Comparison of ENCODE assay signal across 1 cellular context in the genomic region with DNA sequence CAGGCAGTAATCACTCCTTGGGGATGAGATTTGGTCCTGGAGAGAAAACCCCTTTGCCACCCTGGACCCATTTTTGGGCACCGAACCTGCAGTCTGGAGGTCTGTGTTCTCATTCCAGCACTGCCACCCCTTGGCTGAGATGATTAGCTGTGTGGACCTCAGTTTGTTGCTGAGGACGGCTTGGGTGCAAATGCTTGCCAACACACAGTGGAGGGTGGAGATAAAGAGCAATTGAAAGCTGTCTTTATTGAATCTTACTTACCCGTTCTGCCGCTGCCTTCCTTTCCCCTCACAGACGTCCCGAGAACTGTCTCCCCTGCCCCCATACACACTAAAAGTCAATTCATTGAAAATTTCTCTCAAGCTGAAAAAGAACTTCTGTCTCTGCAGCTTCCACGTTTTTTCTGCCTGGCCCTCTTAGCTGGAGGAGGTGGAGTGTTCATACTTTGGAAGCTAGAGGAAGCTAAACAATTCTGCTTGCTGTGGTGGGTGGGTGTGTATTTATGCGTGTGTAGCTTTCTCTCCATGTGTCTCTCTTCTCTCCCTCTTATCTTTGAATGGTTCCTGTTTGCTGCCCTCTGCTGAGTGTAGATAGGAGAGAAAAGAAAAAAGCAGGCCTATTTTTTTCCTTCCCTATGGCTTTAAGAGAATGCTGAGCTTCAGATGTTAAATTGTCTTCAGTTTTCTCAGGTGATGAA.
TF ChIP-seq lines count a peak whose summit lies in the region.

No MANE protein-coding gene starts in this region.

TF ChIP-seq in K562, 482 proteins besides CTCF, POLR2A, EP300 and RAD21 (continued from another document and continues in another):
- no peak for TF ChIP-seq SMAD2 (IDR thresholded peaks at IDR 0.05; ENCODE audit: low read depth, low read length)
- TF ChIP-seq ATF2 (CRISPR knock-in tag; IDR thresholded peaks at IDR 0.05): no peak
- no peak for TF ChIP-seq PHTF2 (CRISPR knock-in tag; IDR thresholded peaks at IDR 0.05)
- TF ChIP-seq ZNF589 (CRISPR knock-in tag; IDR thresholded peaks at IDR 0.05; ENCODE audit: low read depth): 0 out of 2 replicates have a peak, but pooled peaks have one; percentile 61
- TF ChIP-seq, protein P1, sequence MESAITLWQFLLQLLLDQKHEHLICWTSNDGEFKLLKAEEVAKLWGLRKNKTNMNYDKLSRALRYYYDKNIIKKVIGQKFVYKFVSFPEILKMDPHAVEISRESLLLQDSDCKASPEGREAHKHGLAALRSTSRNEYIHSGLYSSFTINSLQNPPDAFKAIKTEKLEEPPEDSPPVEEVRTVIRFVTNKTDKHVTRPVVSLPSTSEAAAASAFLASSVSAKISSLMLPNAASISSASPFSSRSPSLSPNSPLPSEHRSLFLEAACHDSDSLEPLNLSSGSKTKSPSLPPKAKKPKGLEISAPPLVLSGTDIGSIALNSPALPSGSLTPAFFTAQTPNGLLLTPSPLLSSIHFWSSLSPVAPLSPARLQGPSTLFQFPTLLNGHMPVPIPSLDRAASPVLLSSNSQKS (CRISPR knock-in tag; IDR thresholded peaks at IDR 0.05): no peak
- TF ChIP-seq NRF1 (conservative IDR thresholded peaks at IDR 0.05 in 1 of 2, IDR thresholded peaks at IDR 0.05 in 1 of 2): peak in 1 of 2 experiments; percentile 9; a peak in 1 of 4 replicates
- peak; percentile 72; the same call in 1 of the 2 replicates for TF ChIP-seq ZEB2 (IDR thresholded peaks at IDR 0.05)
- no peak for TF ChIP-seq ILF3 (IDR thresholded peaks at IDR 0.05; ENCODE audit: borderline replicate concordance)
- TF ChIP-seq ZNF609 (CRISPR knock-in tag; IDR thresholded peaks at IDR 0.05; ENCODE audit: borderline replicate concordance): no peak
- no peak for TF ChIP-seq NR1H2 (CRISPR knock-in tag; IDR thresholded peaks at IDR 0.05)
- TF ChIP-seq PPARD (CRISPR knock-in tag; IDR thresholded peaks at IDR 0.05): no peak
- TF ChIP-seq, protein P2, sequence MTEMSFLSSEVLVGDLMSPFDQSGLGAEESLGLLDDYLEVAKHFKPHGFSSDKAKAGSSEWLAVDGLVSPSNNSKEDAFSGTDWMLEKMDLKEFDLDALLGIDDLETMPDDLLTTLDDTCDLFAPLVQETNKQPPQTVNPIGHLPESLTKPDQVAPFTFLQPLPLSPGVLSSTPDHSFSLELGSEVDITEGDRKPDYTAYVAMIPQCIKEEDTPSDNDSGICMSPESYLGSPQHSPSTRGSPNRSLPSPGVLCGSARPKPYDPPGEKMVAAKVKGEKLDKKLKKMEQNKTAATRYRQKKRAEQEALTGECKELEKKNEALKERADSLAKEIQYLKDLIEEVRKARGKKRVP (CRISPR knock-in tag; IDR thresholded peaks at IDR 0.05): no peak
- TF ChIP-seq U2AF1 (optimal IDR thresholded peaks at IDR 0.05; ENCODE audit: low read depth, low read length): no peak
- TF ChIP-seq E2F6 (IDR thresholded peaks at IDR 0.05; ENCODE audit: borderline replicate concordance in 1 of 2, extremely low read depth in 1 of 2, insufficient read depth in 1 of 2, insufficient read length in 1 of 2, low read depth in 1 of 2, low read length in 1 of 2, poor library complexity in 1 of 2, severe bottlenecking in 1 of 2): no peak
- TF ChIP-seq CBX2 (IDR thresholded peaks at IDR 0.05; ENCODE audit: insufficient read depth, low read length, poor library complexity, severe bottlenecking): no peak
- no peak for TF ChIP-seq CLOCK (CRISPR knock-in tag; IDR thresholded peaks at IDR 0.05; ENCODE audit: borderline replicate concordance)
- TF ChIP-seq IRF1 (CRISPR knock-in tag; IDR thresholded peaks at IDR 0.05; ENCODE audit: borderline replicate concordance): no peak
- no peak for TF ChIP-seq TGIF2 (CRISPR knock-in tag; IDR thresholded peaks at IDR 0.05)
- TF ChIP-seq, protein P3, sequence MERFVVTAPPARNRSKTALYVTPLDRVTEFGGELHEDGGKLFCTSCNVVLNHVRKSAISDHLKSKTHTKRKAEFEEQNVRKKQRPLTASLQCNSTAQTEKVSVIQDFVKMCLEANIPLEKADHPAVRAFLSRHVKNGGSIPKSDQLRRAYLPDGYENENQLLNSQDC (CRISPR knock-in tag; IDR thresholded peaks at IDR 0.05): no peak
- TF ChIP-seq GATAD2B (IDR thresholded peaks at IDR 0.05; ENCODE audit: borderline replicate concordance): peak; percentile 63; the same call in 1 of the 2 replicates
- TF ChIP-seq ZNF217 (CRISPR knock-in tag; IDR thresholded peaks at IDR 0.05): no peak
- TF ChIP-seq POLR2B (IDR thresholded peaks at IDR 0.05; ENCODE audit: low read depth, partially characterized antibody): no peak
- TF ChIP-seq TBL1XR1 (IDR thresholded peaks at IDR 0.05; ENCODE audit: low read length in 2 of 2): peak in 1 of 2 experiments; percentile 56; a peak in 2 of 4 replicates
- TF ChIP-seq BHLHE40 (IDR thresholded peaks at IDR 0.05; ENCODE audit: low read length): no peak
- no peak for TF ChIP-seq RBM34 (IDR thresholded peaks at IDR 0.05; ENCODE audit: borderline replicate concordance, insufficient read depth, low read length)
- TF ChIP-seq BDP1 (IDR thresholded peaks at IDR 0.05; ENCODE audit: insufficient read depth, insufficient read length): no peak
- TF ChIP-seq NR2C2 (CRISPR knock-in tag; IDR thresholded peaks at IDR 0.05): no peak
- no peak for TF ChIP-seq NR2C2 (tag; IDR thresholded peaks at IDR 0.05)
- TF ChIP-seq SRSF1 (IDR thresholded peaks at IDR 0.05; ENCODE audit: low read depth, low read length): no peak
- no peak for TF ChIP-seq FOXO4 (CRISPR knock-in tag; IDR thresholded peaks at IDR 0.05)
- 0 out of 2 replicates have a peak, but pooled peaks have one; percentile 45 for TF ChIP-seq ZNF644 (tag; IDR thresholded peaks at IDR 0.05; ENCODE audit: low read depth)
- TF ChIP-seq PURB (CRISPR knock-in tag; IDR thresholded peaks at IDR 0.05; ENCODE audit: low read depth): no peak
- TF ChIP-seq, protein P4, sequence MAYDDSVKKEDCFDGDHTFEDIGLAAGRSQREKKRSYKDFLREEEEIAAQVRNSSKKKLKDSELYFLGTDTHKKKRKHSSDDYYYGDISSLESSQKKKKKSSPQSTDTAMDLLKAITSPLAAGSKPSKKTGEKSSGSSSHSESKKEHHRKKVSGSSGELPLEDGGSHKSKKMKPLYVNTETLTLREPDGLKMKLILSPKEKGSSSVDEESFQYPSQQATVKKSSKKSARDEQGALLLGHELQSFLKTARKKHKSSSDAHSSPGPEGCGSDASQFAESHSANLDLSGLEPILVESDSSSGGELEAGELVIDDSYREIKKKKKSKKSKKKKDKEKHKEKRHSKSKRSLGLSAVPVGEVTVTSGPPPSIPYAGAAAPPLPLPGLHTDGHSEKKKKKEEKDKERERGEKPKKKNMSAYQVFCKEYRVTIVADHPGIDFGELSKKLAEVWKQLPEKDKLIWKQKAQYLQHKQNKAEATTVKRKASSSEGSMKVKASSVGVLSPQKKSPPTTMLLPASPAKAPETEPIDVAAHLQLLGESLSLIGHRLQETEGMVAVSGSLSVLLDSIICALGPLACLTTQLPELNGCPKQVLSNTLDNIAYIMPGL (CRISPR knock-in tag; IDR thresholded peaks at IDR 0.05): no peak
- no peak for TF ChIP-seq RUNX1 (IDR thresholded peaks at IDR 0.05; ENCODE audit: low read depth)
- TF ChIP-seq, protein P5, sequence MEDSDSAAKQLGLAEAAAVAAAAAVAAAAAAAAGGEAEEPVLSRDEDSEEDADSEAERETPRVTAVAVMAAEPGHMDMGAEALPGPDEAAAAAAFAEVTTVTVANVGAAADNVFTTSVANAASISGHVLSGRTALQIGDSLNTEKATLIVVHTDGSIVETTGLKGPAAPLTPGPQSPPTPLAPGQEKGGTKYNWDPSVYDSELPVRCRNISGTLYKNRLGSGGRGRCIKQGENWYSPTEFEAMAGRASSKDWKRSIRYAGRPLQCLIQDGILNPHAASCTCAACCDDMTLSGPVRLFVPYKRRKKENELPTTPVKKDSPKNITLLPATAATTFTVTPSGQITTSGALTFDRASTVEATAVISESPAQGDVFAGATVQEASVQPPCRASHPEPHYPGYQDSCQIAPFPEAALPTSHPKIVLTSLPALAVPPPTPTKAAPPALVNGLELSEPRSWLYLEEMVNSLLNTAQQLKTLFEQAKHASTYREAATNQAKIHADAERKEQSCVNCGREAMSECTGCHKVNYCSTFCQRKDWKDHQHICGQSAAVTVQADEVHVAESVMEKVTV (CRISPR knock-in tag; IDR thresholded peaks at IDR 0.05): peak; percentile 48; the same call in 1 of the 2 replicates
- no peak for TF ChIP-seq ZNF431 (CRISPR knock-in tag; IDR thresholded peaks at IDR 0.05)
- no peak for TF ChIP-seq PTBP1 (IDR thresholded peaks at IDR 0.05; ENCODE audit: low read depth, low read length)
- TF ChIP-seq SP2 (IDR thresholded peaks at IDR 0.05; ENCODE audit: extremely low read depth, low read depth, low read length, poor library complexity, severe bottlenecking): no peak
- no peak for TF ChIP-seq ZNF143 (CRISPR knock-in tag; IDR thresholded peaks at IDR 0.05)
- TF ChIP-seq TARDBP (IDR thresholded peaks at IDR 0.05): no peak
- peak; percentile 24; the same call in 1 of the 2 replicates for TF ChIP-seq NFE2 (IDR thresholded peaks at IDR 0.05; ENCODE audit: low read depth)
- no peak for TF ChIP-seq ZNF707 (CRISPR knock-in tag; conservative IDR thresholded peaks at IDR 0.05)
